In the genomic region with DNA sequence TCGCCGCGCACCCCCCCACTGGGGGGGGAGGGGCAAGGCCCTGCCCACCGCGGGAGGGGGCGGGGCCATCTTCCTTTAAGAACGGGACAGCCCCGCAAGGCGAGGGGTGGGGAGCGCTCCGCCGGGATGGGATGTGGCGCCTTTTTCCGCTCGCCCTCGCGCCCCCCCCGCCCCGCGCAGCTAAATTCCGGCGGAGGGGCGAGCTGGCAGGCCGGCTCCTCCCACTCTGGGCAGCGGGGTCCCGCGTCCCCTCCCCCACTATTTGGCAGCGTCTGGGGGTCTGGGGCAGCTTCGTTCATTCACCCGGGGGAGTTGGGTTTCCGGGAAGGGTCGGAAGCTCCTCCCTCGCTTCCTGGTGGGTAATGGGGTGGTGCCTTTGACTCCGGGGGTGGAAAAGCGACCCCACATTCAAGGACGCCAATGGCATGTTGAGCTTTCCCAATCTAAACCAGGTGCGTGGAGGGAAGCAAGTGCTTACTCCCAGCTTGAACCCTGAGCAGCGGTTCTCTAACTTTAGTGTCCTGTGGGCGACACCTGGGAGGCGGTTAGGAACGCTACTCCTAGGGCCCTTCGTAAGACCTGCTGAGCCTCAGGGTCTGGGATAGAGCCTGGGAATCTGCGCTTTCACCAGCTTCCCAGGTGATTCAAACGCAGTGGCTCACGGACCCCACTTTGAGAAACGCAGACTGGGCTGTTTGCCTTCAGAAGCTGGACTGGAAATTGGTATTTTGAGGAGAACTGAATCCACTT, we compare ENCODE assay signal across 8 cellular contexts. TPM values are rescaled to one million over a fixed set of nuclear protein-coding genes. Genes with fewer than 3 reads are reported as not detected.
A peak's percentile ranks its signal among the peaks of the same experiment; 100 is the strongest.
DNase-seq lines count a peak whose midpoint lies in the region; ATAC-seq and TF ChIP-seq lines count a peak whose summit lies in the region.

No MANE protein-coding gene starts in this region.

- H3K4me2 ChIP-seq in IMR-90 (ENCODE audit: low read depth, low read length), result peak overlapping the region; percentile 78
- peak overlapping the region; percentile 71 for H3K4me2 ChIP-seq in trophoblast cell (ENCODE audit: low read length)

- intact Hi-C loops in IMR-90 (cut with micrococcal nuclease), result no loop called here
- intact Hi-C loops in cardiac septum (cut with DNase I), result loop anchor here (1.0 to 5.0 kb wide), 5 partner anchors 74 to 250 kb away; a partner anchor contains a TSS

- H3K36me3 Mint-ChIP-seq in activated naive CD8-positive, alpha-beta T cell treated with anti-CD3 and anti-CD28 coated beads for 36 hours, result peaks cover 34% of the 10 kb centered on the region
- H3K36me3 Mint-ChIP-seq in type B pancreatic cell, result peaks cover 4% of the 10 kb centered on the region

- peaks cover 16% of the 10 kb centered on the region for H3K9me1 ChIP-seq in IMR-90 (ENCODE audit: insufficient read depth, low read length)

- H4K20me1 ChIP-seq in IMR-90 (ENCODE audit: insufficient read depth, low read length), result peaks cover 58% of the 10 kb centered on the region

- DNase-seq in NCI-H1092 (lab: John Stamatoyannopoulos, UW), result peak; percentile 50
- DNase-seq in NCI-H1092 treated with DMSO at 0.1 percent for 48 hours (lab: John Stamatoyannopoulos, UW), result no peak
- peak; percentile 51 for DNase-seq in IMR-90
- peak; percentile 34 for DNase-seq in SKM-1 (lab: John Stamatoyannopoulos, UW; ENCODE audit: unreplicated experiment)
- DNase-seq in activated naive CD8-positive, alpha-beta T cell treated with anti-CD3 and anti-CD28 coated beads for 36 hours, result peak; percentile 83
- DNase-seq in cardiac septum (ENCODE audit: low spot score), result peak; percentile 88
- DNase-seq in trophoblast cell, result peak; percentile 46 to 61
- peak; percentile 89 for DNase-seq in type B pancreatic cell (ENCODE audit: extremely low spot score, unreplicated experiment)

- CTCF ChIA-PET in IMR-90 (lab: Yijun Ruan, JAX), result interaction anchor here (1.1 kb wide), 1 partner anchor 14 kb away, joined by 5 read pairs; no protein-coding TSS in a partner anchor

- dilution Hi-C loops in IMR-90 (cut with HindIII; ENCODE audit: low sequenced_read_pairs, unreplicated experiment), result no loop called here

- H3K27me3 ChIP-seq in IMR-90 (ENCODE audit: control insufficient read depth, insufficient read depth, low read length), result no peaks in the 10 kb centered on the region
- no peaks in the 10 kb centered on the region for H3K27me3 ChIP-seq in trophoblast cell (ENCODE audit: insufficient read depth, low read length)

- H2AK5ac ChIP-seq in IMR-90 (ENCODE audit: low read depth, low read length) (peak overlapping the region; percentile 86), trophoblast cell (ENCODE audit: low read length) (peak overlapping the region; percentile 1)

- peak overlapping the region; percentile 31; the same call in 1 of the 3 replicates for H2BK15ac ChIP-seq in IMR-90 (ENCODE audit: low read depth, low read length)

- POLR2A ChIA-PET in IMR-90 (lab: Charles Lee; ENCODE audit: unreplicated experiment), result no interaction called here

- in situ Hi-C loops in IMR-90 (cut with MboI; ENCODE audit: low sequenced_read_pairs), result no loop called here

- H2BK12ac ChIP-seq in trophoblast cell (ENCODE audit: low read length), result peak overlapping the region; percentile 16

- TF ChIP-seq CTCF in IMR-90 (conservative IDR thresholded peaks at IDR 0.05; ENCODE audit: low read depth, low read length) (no peak), type B pancreatic cell (conservative IDR thresholded peaks at IDR 0.05) (no peak)

- H3K9ac ChIP-seq in IMR-90 (ENCODE audit: low read depth, low read length), result peak overlapping the region; percentile 78
- H3K9ac ChIP-seq in trophoblast cell (ENCODE audit: low read length), result peak overlapping the region; percentile 51

- H4K8ac ChIP-seq in IMR-90 (ENCODE audit: low read depth in 2 of 2, low read length in 2 of 2), result peak overlapping the region; percentile 21 to 82; a peak in 2 of 4 replicates
- H4K8ac ChIP-seq in trophoblast cell (ENCODE audit: low read depth, low read length), result peak overlapping the region; percentile 79

- H2BK120ac ChIP-seq in IMR-90 (ENCODE audit: low read depth, low read length), result peak overlapping the region; percentile 47; the same call in 1 of the 2 replicates
- H2BK120ac ChIP-seq in trophoblast cell (ENCODE audit: insufficient read depth, low read length, poor library complexity), result peak overlapping the region; percentile 62

- peak overlapping the region; percentile 1; the same call in 1 of the 2 replicates for H3K18ac ChIP-seq in IMR-90 (ENCODE audit: low read depth, low read length)
- H3K18ac ChIP-seq in trophoblast cell (ENCODE audit: low read length), result peak overlapping the region; percentile 70

- H3K27ac Mint-ChIP-seq in activated naive CD8-positive, alpha-beta T cell treated with anti-CD3 and anti-CD28 coated beads for 36 hours, result peak overlapping the region; percentile 92
- H3K27ac Mint-ChIP-seq in type B pancreatic cell, result peak overlapping the region; percentile 88

- no TSS peak for BruUV-seq in IMR-90 (replicated peaks; lab: Mats Ljungman, UMichigan)

- peak; percentile 57 for ATAC-seq in IMR-90 (ENCODE audit: low read depth)

- H3K9me3 ChIP-seq in IMR-90 (ENCODE audit: control insufficient read depth, insufficient read depth, low read length), result 0 out of 2 replicates have a peak, but pooled peaks cover 3% of the 10 kb centered on the region
- H3K9me3 ChIP-seq in trophoblast cell (ENCODE audit: insufficient read depth, low read depth, low read length), result no peaks in the 10 kb centered on the region

- H3K4me3 ChIP-seq in IMR-90 (ENCODE audit: insufficient read depth, low read depth, low read length) (peak overlapping the region; percentile 92), trophoblast cell (ENCODE audit: low read depth, low read length) (peak overlapping the region; percentile 94)

- H3K14ac ChIP-seq in IMR-90 (replicated peaks; ENCODE audit: low read depth, low read length) (peak overlapping the region; percentile 92), trophoblast cell (ENCODE audit: low read length) (peak overlapping the region; percentile 86)

- H4K12ac ChIP-seq in trophoblast cell (ENCODE audit: low read depth, low read length), result peak overlapping the region; percentile 21

- H3K9me3 Mint-ChIP-seq in activated naive CD8-positive, alpha-beta T cell treated with anti-CD3 and anti-CD28 coated beads for 36 hours, result no peaks in the 10 kb centered on the region
- no peaks in the 10 kb centered on the region for H3K9me3 Mint-ChIP-seq in type B pancreatic cell

- H3K23ac ChIP-seq in IMR-90 (ENCODE audit: low read depth, low read length), result peak overlapping the region; percentile 97
- no peak overlapping the region for H3K23ac ChIP-seq in trophoblast cell (ENCODE audit: low read length)

- peaks cover 5 to 40% of the 10 kb centered on the region in 2 experiments; a peak in 2 of 4 replicates for H3K79me1 ChIP-seq in IMR-90 (ENCODE audit: low read depth in 1 of 2, low read length in 2 of 2)
- peaks cover 16% of the 10 kb centered on the region for H3K79me1 ChIP-seq in trophoblast cell (ENCODE audit: low read length)

- peak overlapping the region; percentile 92 for H3K4me3 Mint-ChIP-seq in activated naive CD8-positive, alpha-beta T cell treated with anti-CD3 and anti-CD28 coated beads for 36 hours
- peak overlapping the region; percentile 94 for H3K4me3 Mint-ChIP-seq in type B pancreatic cell

- H3K4ac ChIP-seq in IMR-90 (ENCODE audit: low read depth, low read length) (peak overlapping the region; percentile 89), trophoblast cell (ENCODE audit: low read depth, low read length) (peak overlapping the region; percentile 99)

- H3K4me1 Mint-ChIP-seq in activated naive CD8-positive, alpha-beta T cell treated with anti-CD3 and anti-CD28 coated beads for 36 hours, result peaks cover 68% of the 10 kb centered on the region
- peaks cover 53% of the 10 kb centered on the region for H3K4me1 Mint-ChIP-seq in type B pancreatic cell (ENCODE audit: unreplicated experiment)

- no peaks in the 10 kb centered on the region; the same call in 1 of the 2 replicates for H3K36me3 ChIP-seq in IMR-90 (ENCODE audit: control insufficient read depth, insufficient read depth, low read length)
- H3K36me3 ChIP-seq in trophoblast cell (ENCODE audit: control insufficient read depth in 1 of 2, insufficient read depth in 2 of 2, low read length in 2 of 2), result peaks cover 0 to 3% of the 10 kb centered on the region in 2 experiments

- peak overlapping the region; percentile 89 for H2AFZ ChIP-seq in IMR-90 (replicated peaks; ENCODE audit: low read length, poor library complexity)
- peak overlapping the region; percentile 51 for H2AFZ ChIP-seq in trophoblast cell (ENCODE audit: insufficient read depth, low read length, poor library complexity)

- H3K27ac ChIP-seq in IMR-90 (ENCODE audit: insufficient read depth, low read length), result peak overlapping the region; percentile 53
- H3K27ac ChIP-seq in trophoblast cell (ENCODE audit: low read depth, low read length), result peak overlapping the region; percentile 99

- peak overlapping the region; percentile 53 for H3K56ac ChIP-seq in IMR-90 (ENCODE audit: extremely low read depth, insufficient read depth, low read length)

- H3K27me3 Mint-ChIP-seq in activated naive CD8-positive, alpha-beta T cell treated with anti-CD3 and anti-CD28 coated beads for 36 hours, result peaks cover 3% of the 10 kb centered on the region
- no peaks in the 10 kb centered on the region for H3K27me3 Mint-ChIP-seq in type B pancreatic cell

- no peak for TF ChIP-seq RAD21 in IMR-90 (IDR thresholded peaks at IDR 0.05; ENCODE audit: low read length)

- H4K91ac ChIP-seq in IMR-90 (ENCODE audit: insufficient read depth, low read depth, low read length) (peak overlapping the region; percentile 66), trophoblast cell (ENCODE audit: low read depth, low read length) (peak overlapping the region; percentile 74)

- 0% methylated on average over 5 of the region's 46 CpGs; no CpG with 5 or more reads in 1 of the 2 experiments for WGBS in IMR-90 (ENCODE audit: extremely low coverage in 2 of 2, insufficient read length in 1 of 2), 2 experiments
- no CpG with 5 or more reads among the region's 46 CpGs for WGBS in trophoblast cell (ENCODE audit: extremely low coverage, insufficient coverage, insufficient read length)

- H4K5ac ChIP-seq in IMR-90 (ENCODE audit: low read depth, low read length), result 0 out of 2 replicates have a peak overlapping the region, but pooled peaks have one; percentile 8

- TF ChIP-seq POLR2A in IMR-90 (IDR thresholded peaks at IDR 0.05; ENCODE audit: low read depth, low read length), result peak; percentile 77

- H2BK5ac ChIP-seq in IMR-90 (ENCODE audit: low read depth, low read length, poor library complexity, severe bottlenecking), result peak overlapping the region; percentile 100
- H2BK5ac ChIP-seq in trophoblast cell (ENCODE audit: low read depth, low read length, poor library complexity), result peak overlapping the region; percentile 78

- H3K4me1 ChIP-seq in IMR-90 (ENCODE audit: control insufficient read depth, insufficient read depth, low read length) (peaks cover 5% of the 10 kb centered on the region), trophoblast cell (ENCODE audit: control insufficient read depth in 1 of 2, insufficient read depth in 2 of 2, low read length in 2 of 2) (peaks cover 0 to 10% of the 10 kb centered on the region in 2 experiments)

- peak overlapping the region; percentile 96 for H2AK9ac ChIP-seq in IMR-90 (replicated peaks; ENCODE audit: low read depth, low read length, poor library complexity)

- peak overlapping the region; percentile 8; the same call in 1 of the 2 replicates for H2BK20ac ChIP-seq in IMR-90 (ENCODE audit: low read depth, low read length)

- peaks cover 23% of the 10 kb centered on the region for H3K79me2 ChIP-seq in trophoblast cell (ENCODE audit: control insufficient read depth, insufficient read depth, low read length, poor library complexity)

RNA-seq across cellular contexts. Expression of a gene that starts 0.9 kb away (rescaled TPM):
- total RNA-seq in IMR-90 (2012; rRNA removed), result 29.9 and 33.3 TPM in 2 replicates
- polyA plus RNA-seq in IMR-90 (2012; rRNA removed), result 35.2 and 37.1 TPM in 2 replicates
- 14.9 and 24.1 TPM in 2 replicates for polyA plus RNA-seq in IMR-90 (2012; cell fraction: cytosol; rRNA removed)
- polyA plus RNA-seq in IMR-90 (2012; cell fraction: nucleus; rRNA removed; ENCODE audit: low replicate concordance), result 156 and 211 TPM in 2 replicates
- 100 to 1,000 TPM in 1 of 2 experiments, 10 to 100 TPM in 1; 97.5 to 100 TPM for total RNA-seq in activated naive CD8-positive, alpha-beta T cell treated with anti-CD3 and anti-CD28 coated beads for 36 hours
- 36.3 TPM for total RNA-seq in cardiac septum
- 40.6 and 41.3 TPM in 2 replicates for polyA plus RNA-seq in trophoblast cell (2013)
- 94.4 and 157 TPM in 2 replicates for total RNA-seq in type B pancreatic cell (ENCODE audit: low replicate concordance)
